Comparison of ENCODE assay signal across 8 cellular contexts in the genomic region with DNA sequence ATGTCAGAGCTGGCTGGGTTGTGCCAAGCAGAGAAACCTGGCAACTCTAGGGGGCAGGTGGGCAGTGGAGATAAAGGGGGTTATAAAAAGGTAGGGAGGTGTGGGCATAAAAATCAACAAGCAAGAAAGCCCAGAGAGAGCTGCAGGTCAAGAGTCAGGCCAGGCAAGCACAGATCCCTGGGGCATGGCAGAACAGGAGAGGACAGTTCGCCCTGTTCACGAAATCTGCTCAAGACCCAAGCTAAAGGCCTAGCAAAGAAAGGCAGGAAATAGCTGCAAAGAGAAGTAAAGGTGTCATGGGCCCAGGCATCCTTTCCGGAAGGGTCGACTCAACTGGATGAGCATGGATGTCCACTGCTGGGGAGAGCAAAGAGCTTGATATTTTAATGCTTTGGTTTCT. TPM values are rescaled to one million over a fixed set of nuclear protein-coding genes. Genes with fewer than 3 reads are reported as not detected.
DNase-seq lines count a peak whose midpoint lies in the region; ATAC-seq, FAIRE-seq and TF ChIP-seq lines count a peak whose summit lies in the region.

No MANE protein-coding gene starts in this region.

- POLR2A ChIA-PET in activated CD4-positive, alpha-beta memory T cell treated with anti-CD3 and anti-CD28 coated beads, Interleukin-2, amount 10 ng/mL, durations not matched to agents 7 days and 5 days (lab: Charles Lee): interaction anchor here (1.1 to 7.6 kb wide), 6 partner anchors 10 to 208 kb away, joined by 3 to 93 read pairs (median 8); a partner anchor contains a TSS

- peak; percentile 44 for FAIRE-seq in GM19239 (lab: Jason Lieb, UNC)
- no peak for FAIRE-seq in GM12892 (lab: Jason Lieb, UNC)

- DNase-seq in GM19239 (ENCODE audit: insufficient read length, low spot score): no peak
- DNase-seq in activated CD4-positive, alpha-beta memory T cell treated with anti-CD3 and anti-CD28 coated beads, Interleukin-2, amount 10 ng/mL, durations not matched to agents 7 days and 5 days: peak; percentile 18
- no peak for DNase-seq in foreskin keratinocyte
- no peak for DNase-seq in GM12892 (ENCODE audit: insufficient read length)
- DNase-seq in GM03348 (ENCODE audit: low spot score): no peak
- no peak for DNase-seq in AG20443 (ENCODE audit: low spot score)
- DNase-seq in HK-2 (ENCODE audit: unreplicated experiment): no peak

- ATAC-seq in foreskin keratinocyte: no peak

- H3K36me3 Mint-ChIP-seq in activated CD4-positive, alpha-beta memory T cell treated with anti-CD3 and anti-CD28 coated beads, Interleukin-2, amount 10 ng/mL, durations not matched to agents 7 days and 5 days (ENCODE audit: low read depth): peaks cover 8% of the 10 kb centered on the region

- no peak for TF ChIP-seq POLR2A in GM12892 (IDR thresholded peaks at IDR 0.05; ENCODE audit: low read depth, low read length)

- CTCF ChIA-PET in activated CD4-positive, alpha-beta memory T cell treated with anti-CD3 and anti-CD28 coated beads, Interleukin-2, amount 10 ng/mL, durations not matched to agents 7 days and 5 days (lab: Charles Lee): interaction anchor here (1.2 to 4.6 kb wide), 5 partner anchors 14 to 143 kb away, joined by 4 to 36 read pairs (median 4); no protein-coding TSS in a partner anchor

- TF ChIP-seq CTCF in foreskin keratinocyte (conservative IDR thresholded peaks at IDR 0.05): peak; percentile 8

- H3K4me1 Mint-ChIP-seq in activated CD4-positive, alpha-beta memory T cell treated with anti-CD3 and anti-CD28 coated beads, Interleukin-2, amount 10 ng/mL, durations not matched to agents 7 days and 5 days: peaks cover 53% of the 10 kb centered on the region

- H3K4me3 ChIP-seq in skin epidermis: peak overlapping the region in 5 of 7 experiments; percentile 10 to 61 (median 57)

- peaks cover 42% of the 10 kb centered on the region for H3K4me1 ChIP-seq in foreskin keratinocyte

- H3K9me3 Mint-ChIP-seq in activated CD4-positive, alpha-beta memory T cell treated with anti-CD3 and anti-CD28 coated beads, Interleukin-2, amount 10 ng/mL, durations not matched to agents 7 days and 5 days: no peaks in the 10 kb centered on the region

- H3K27ac ChIP-seq in foreskin keratinocyte (peak overlapping the region; percentile 83), skin epidermis (peak overlapping the region in 18 of 21 experiments; percentile 9 to 94 (median 84))

- H3K4me3 Mint-ChIP-seq in activated CD4-positive, alpha-beta memory T cell treated with anti-CD3 and anti-CD28 coated beads, Interleukin-2, amount 10 ng/mL, durations not matched to agents 7 days and 5 days: peak overlapping the region; percentile 78

- no peaks in the 10 kb centered on the region for H3K27me3 Mint-ChIP-seq in activated CD4-positive, alpha-beta memory T cell treated with anti-CD3 and anti-CD28 coated beads, Interleukin-2, amount 10 ng/mL, durations not matched to agents 7 days and 5 days

- H3K27me3 ChIP-seq in foreskin keratinocyte: no peaks in the 10 kb centered on the region

- peak overlapping the region; percentile 76 for H3K27ac Mint-ChIP-seq in activated CD4-positive, alpha-beta memory T cell treated with anti-CD3 and anti-CD28 coated beads, Interleukin-2, amount 10 ng/mL, durations not matched to agents 7 days and 5 days

RNA-seq across cellular contexts. Expression of a gene that starts 3.4 kb away (rescaled TPM):
- total RNA-seq in activated CD4-positive, alpha-beta memory T cell treated with anti-CD3 and anti-CD28 coated beads, Interleukin-2, amount 10 ng/mL, durations not matched to agents 7 days and 5 days: 10 to 100 TPM; 18.0 to 18.8 TPM
- total RNA-seq in foreskin keratinocyte: 27.3 and 33.1 TPM in 2 replicates
- polyA plus RNA-seq in foreskin keratinocyte: 5.0 and 5.2 TPM in 2 replicates
- polyA plus RNA-seq in GM12892 (2012; ENCODE audit: missing spikeins): 6.4 TPM
